ENCODE assay signal across 20 cellular contexts in the genomic region with DNA sequence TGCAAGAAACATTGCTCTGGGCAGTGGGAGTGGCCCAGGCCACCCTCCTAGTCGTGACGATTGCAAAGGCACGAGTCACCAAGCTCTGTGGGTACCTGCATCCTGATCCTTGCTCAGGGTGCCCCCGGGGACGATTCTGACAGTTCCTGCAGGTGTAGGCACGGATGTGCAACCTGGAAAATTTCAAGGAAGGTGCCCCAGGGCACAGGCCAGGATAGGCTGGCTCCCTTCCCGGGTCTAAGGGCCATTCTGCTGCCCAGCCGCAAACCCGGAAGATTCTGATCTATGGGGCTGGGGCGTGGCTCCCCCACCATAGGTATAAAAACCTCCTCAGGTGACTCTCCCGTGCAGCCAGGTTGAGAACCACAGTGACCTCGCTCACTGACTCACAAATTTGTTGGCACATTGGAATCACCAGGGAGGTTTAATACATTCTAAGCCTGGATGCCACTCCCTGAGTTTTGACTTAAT.
DNase-seq lines count a peak whose midpoint lies in the region; ATAC-seq and TF ChIP-seq lines count a peak whose summit lies in the region.
"Had no signal": no experiment of that assay in that cellular context is flagged by ENCODE, and none has a peak within 500 bp of the region (broad histone marks: within the 10 kb centered on the region; RNA-seq: fewer than 3 reads in every experiment).

No MANE protein-coding gene starts in this region.

- H3K9ac ChIP-seq in trophoblast cell (ENCODE audit: low read length): no peak overlapping the region

- H3K23ac ChIP-seq in trophoblast cell (ENCODE audit: low read length): no peak overlapping the region

- BruUV-seq in Calu3 (replicated peaks; lab: Mats Ljungman, UMichigan): no TSS peak

- no peak overlapping the region for H2AK5ac ChIP-seq in trophoblast cell (ENCODE audit: low read length)

- H3K79me2 ChIP-seq in trophoblast cell (ENCODE audit: control insufficient read depth, insufficient read depth, low read length, poor library complexity): no peaks in the 10 kb centered on the region

- no peak overlapping the region for H3K4me3 Mint-ChIP-seq in Calu3 (ENCODE audit: low read depth, unreplicated experiment)
- no peak overlapping the region for H3K4me3 Mint-ChIP-seq in CD4-positive, alpha-beta memory T cell
- no peak overlapping the region for H3K4me3 Mint-ChIP-seq in activated naive CD8-positive, alpha-beta T cell treated with anti-CD3 and anti-CD28 coated beads for 36 hours
- H3K4me3 Mint-ChIP-seq: activated B cell treated with CpG ODN at 0.5 μM for 24 hours; activated naive CD8-positive, alpha-beta T cell treated with anti-CD3 and anti-CD28 coated beads, Interleukin-2, amount 50 U/mL, for 24 hours; activated T-helper 1 cell treated with anti-CD3 and anti-CD28 coated beads, Interleukin-12 subunit alpha, Interleukin-12 subunit beta, Interleukin-2, Interleukin-4 antibody, amounts not matched to agents 30 ng/mL and 10 ng/mL and 1 ng/mL, durations not matched to agents 14 hours and 24 hours and 36 hours; IgD-negative memory B cell; stimulated activated naive B cell treated with anti-CD40 and anti-IgM and Interleukin-4, amounts not matched to agents 10 μg/mL and 1 μg/mL and 100 μg/mL, for 72 hours had no signal

- no peaks in the 10 kb centered on the region for H3K9me3 Mint-ChIP-seq in Calu3 (ENCODE audit: low read depth, unreplicated experiment)
- no peaks in the 10 kb centered on the region for H3K9me3 Mint-ChIP-seq in CD4-positive, alpha-beta memory T cell
- H3K9me3 Mint-ChIP-seq in activated naive CD8-positive, alpha-beta T cell treated with anti-CD3 and anti-CD28 coated beads for 36 hours: no peaks in the 10 kb centered on the region
- H3K9me3 Mint-ChIP-seq: activated B cell treated with CpG ODN at 0.5 μM for 24 hours; activated naive CD8-positive, alpha-beta T cell treated with anti-CD3 and anti-CD28 coated beads, Interleukin-2, amount 50 U/mL, for 24 hours; activated T-helper 1 cell treated with anti-CD3 and anti-CD28 coated beads, Interleukin-12 subunit alpha, Interleukin-12 subunit beta, Interleukin-2, Interleukin-4 antibody, amounts not matched to agents 30 ng/mL and 10 ng/mL and 1 ng/mL, durations not matched to agents 14 hours and 24 hours and 36 hours; IgD-negative memory B cell; stimulated activated naive B cell treated with anti-CD40 and anti-IgM and Interleukin-4, amounts not matched to agents 10 μg/mL and 1 μg/mL and 100 μg/mL, for 72 hours had no signal

- peak overlapping the region; percentile 79 for H3K27ac Mint-ChIP-seq in Calu3 (ENCODE audit: unreplicated experiment)
- H3K27ac Mint-ChIP-seq in CD4-positive, alpha-beta memory T cell: no peak overlapping the region
- no peak overlapping the region for H3K27ac Mint-ChIP-seq in activated naive CD8-positive, alpha-beta T cell treated with anti-CD3 and anti-CD28 coated beads for 36 hours
- H3K27ac Mint-ChIP-seq: activated B cell treated with CpG ODN at 0.5 μM for 24 hours; activated naive CD8-positive, alpha-beta T cell treated with anti-CD3 and anti-CD28 coated beads, Interleukin-2, amount 50 U/mL, for 24 hours; activated T-helper 1 cell treated with anti-CD3 and anti-CD28 coated beads, Interleukin-12 subunit alpha, Interleukin-12 subunit beta, Interleukin-2, Interleukin-4 antibody, amounts not matched to agents 30 ng/mL and 10 ng/mL and 1 ng/mL, durations not matched to agents 14 hours and 24 hours and 36 hours; IgD-negative memory B cell; stimulated activated naive B cell treated with anti-CD40 and anti-IgM and Interleukin-4, amounts not matched to agents 10 μg/mL and 1 μg/mL and 100 μg/mL, for 72 hours had no signal

- intact Hi-C loops in Calu3 (cut with micrococcal nuclease; ENCODE audit: unreplicated experiment): loop anchor here (2.0 to 5.0 kb wide), 3 partner anchors 34 to 486 kb away; no protein-coding TSS in a partner anchor
- intact Hi-C loops in CD4-positive, alpha-beta memory T cell (cut with micrococcal nuclease): no loop called here

- ATAC-seq in esophagus mucosa (peak; percentile 92), HG03469 (IDR thresholded peaks at IDR 0.05; ENCODE audit: unreplicated experiment) (no peak)
- ATAC-seq: stimulated activated naive B cell treated with anti-CD40 and anti-IgM and Interleukin-4, amounts not matched to agents 10 μg/mL and 1 μg/mL and 100 μg/mL, for 72 hours had no signal

- H3K36me3 ChIP-seq in trophoblast cell (ENCODE audit: control insufficient read depth in 1 of 2, insufficient read depth in 2 of 2, low read length in 2 of 2): no peaks in the 10 kb centered on the region
- H3K36me3 ChIP-seq in CD4-positive, alpha-beta memory T cell (ENCODE audit: insufficient read depth, low read length): no peaks in the 10 kb centered on the region

- no peak overlapping the region for H4K12ac ChIP-seq in trophoblast cell (ENCODE audit: low read depth, low read length)

- H3K4me2 ChIP-seq in trophoblast cell (ENCODE audit: low read length): no peak overlapping the region

- CTCF ChIA-PET in Calu3 (lab: Charles Lee): interaction anchor here (1.7 kb wide), 1 partner anchor 46 kb away, joined by 5 read pairs; no protein-coding TSS in a partner anchor
- CTCF ChIA-PET in CD4-positive, alpha-beta memory T cell (lab: Charles Lee; ENCODE audit: partially characterized antibody): no interaction called here

- H3K27ac ChIP-seq in trophoblast cell (ENCODE audit: low read depth, low read length): no peak overlapping the region
- no peak overlapping the region for H3K27ac ChIP-seq in CD4-positive, alpha-beta memory T cell (ENCODE audit: low read depth, low read length)

- no peak overlapping the region for H2BK120ac ChIP-seq in trophoblast cell (ENCODE audit: insufficient read depth, low read length, poor library complexity)

- no peaks in the 10 kb centered on the region for H3K27me3 Mint-ChIP-seq in Calu3 (ENCODE audit: unreplicated experiment)
- peaks cover 1 to 3% of the 10 kb centered on the region in 2 donors for H3K27me3 Mint-ChIP-seq in CD4-positive, alpha-beta memory T cell
- H3K27me3 Mint-ChIP-seq in activated naive CD8-positive, alpha-beta T cell treated with anti-CD3 and anti-CD28 coated beads for 36 hours: peaks cover 6% of the 10 kb centered on the region

- peak; percentile 86 for DNase-seq in Calu3
- DNase-seq in NCI-H69 (lab: John Stamatoyannopoulos, UW): peak; percentile 11
- peak; percentile 99 to 100 for DNase-seq in trophoblast cell
- DNase-seq in CD4-positive, alpha-beta memory T cell: no peak
- DNase-seq in stimulated activated CD4-positive, alpha-beta T cell treated with anti-CD3 and anti-CD28 coated beads, Interleukin-2, amount 100 ng/mL, for 24 hours: no peak
- no peak for DNase-seq in activated naive CD8-positive, alpha-beta T cell treated with anti-CD3 and anti-CD28 coated beads for 36 hours
- DNase-seq: activated B cell treated with CpG ODN at 0.5 μM for 24 hours; activated naive CD8-positive, alpha-beta T cell treated with anti-CD3 and anti-CD28 coated beads, Interleukin-2, amount 50 U/mL, for 24 hours; caudate nucleus; effector CD4-positive, alpha-beta T cell; hypothalamus; NCI-H1105; NCI-H2227 treated with DMSO at 0.1 percent for 48 hours; SHP77; stimulated activated naive B cell treated with anti-CD40 and anti-IgM and Interleukin-4, amounts not matched to agents 10 μg/mL and 1 μg/mL and 100 μg/mL, for 72 hours had no signal

- peaks cover 6% of the 10 kb centered on the region for H3K9me3 ChIP-seq in trophoblast cell (ENCODE audit: insufficient read depth, low read depth, low read length)
- H3K9me3 ChIP-seq in CD4-positive, alpha-beta memory T cell (ENCODE audit: control insufficient read depth in 1 of 2, low read length in 2 of 2): no peaks in the 10 kb centered on the region

- H2AFZ ChIP-seq in trophoblast cell (ENCODE audit: insufficient read depth, low read length, poor library complexity): no peak overlapping the region

- H3K36me3 Mint-ChIP-seq in Calu3 (ENCODE audit: insufficient read depth, unreplicated experiment): peaks cover 5% of the 10 kb centered on the region
- H3K36me3 Mint-ChIP-seq in CD4-positive, alpha-beta memory T cell: no peaks in the 10 kb centered on the region
- no peaks in the 10 kb centered on the region for H3K36me3 Mint-ChIP-seq in activated naive CD8-positive, alpha-beta T cell treated with anti-CD3 and anti-CD28 coated beads for 36 hours
- H3K36me3 Mint-ChIP-seq: IgD-negative memory B cell; stimulated activated naive B cell treated with anti-CD40 and anti-IgM and Interleukin-4, amounts not matched to agents 10 μg/mL and 1 μg/mL and 100 μg/mL, for 72 hours had no signal

- no peak overlapping the region for H3K4me3 ChIP-seq in trophoblast cell (ENCODE audit: low read depth, low read length)
- H3K4me3 ChIP-seq in CD4-positive, alpha-beta memory T cell (ENCODE audit: low read length in 2 of 2): no peak overlapping the region
- H3K4me3 ChIP-seq: smooth muscle cell had no signal

- TF ChIP-seq CTCF in Calu3 (IDR thresholded peaks at IDR 0.05; ENCODE audit: unreplicated experiment): no peak

- no peak overlapping the region for H2BK5ac ChIP-seq in trophoblast cell (ENCODE audit: low read depth, low read length, poor library complexity)

- H4K8ac ChIP-seq in trophoblast cell (ENCODE audit: low read depth, low read length): no peak overlapping the region

- H3K79me1 ChIP-seq in trophoblast cell (ENCODE audit: low read length): peaks cover 2% of the 10 kb centered on the region

- H3K18ac ChIP-seq in trophoblast cell (ENCODE audit: low read length): no peak overlapping the region

- no peak overlapping the region for H4K91ac ChIP-seq in trophoblast cell (ENCODE audit: low read depth, low read length)

- peaks cover 23% of the 10 kb centered on the region for H3K4me1 Mint-ChIP-seq in Calu3 (ENCODE audit: low read depth, unreplicated experiment)
- no peaks in the 10 kb centered on the region for H3K4me1 Mint-ChIP-seq in CD4-positive, alpha-beta memory T cell
- no peaks in the 10 kb centered on the region for H3K4me1 Mint-ChIP-seq in activated naive CD8-positive, alpha-beta T cell treated with anti-CD3 and anti-CD28 coated beads for 36 hours
- H3K4me1 Mint-ChIP-seq: activated B cell treated with CpG ODN at 0.5 μM for 24 hours had no signal

- H2BK12ac ChIP-seq in trophoblast cell (ENCODE audit: low read length): no peak overlapping the region

- WGBS in trophoblast cell (ENCODE audit: extremely low coverage, insufficient coverage, insufficient read length): no CpG with 5 or more reads among the region's 12 CpGs

- peaks cover 4 to 8% of the 10 kb centered on the region in 2 experiments for H3K4me1 ChIP-seq in trophoblast cell (ENCODE audit: control insufficient read depth in 1 of 2, insufficient read depth in 2 of 2, low read length in 2 of 2)
- no peaks in the 10 kb centered on the region for H3K4me1 ChIP-seq in CD4-positive, alpha-beta memory T cell (ENCODE audit: insufficient read depth, low read length)

- no peak overlapping the region for H3K14ac ChIP-seq in trophoblast cell (ENCODE audit: low read length)

- H3K27me3 ChIP-seq in trophoblast cell (ENCODE audit: insufficient read depth, low read length): peaks cover 3% of the 10 kb centered on the region
- H3K27me3 ChIP-seq in CD4-positive, alpha-beta memory T cell (ENCODE audit: insufficient read depth, low read length): no peaks in the 10 kb centered on the region

- no peak overlapping the region for H3K4ac ChIP-seq in trophoblast cell (ENCODE audit: low read depth, low read length)

- POLR2A ChIA-PET in CD4-positive, alpha-beta memory T cell (lab: Charles Lee; ENCODE audit: partially characterized antibody): no interaction called here

Comparison
In these comparisons a context has a peak if more than half of its experiments do, and no peak if none do; other contexts are left out.
1. DNase-seq: peak in Calu3 (single experiment), NCI-H69 (single experiment) and trophoblast cell (2 of 2); none in CD4-positive, alpha-beta memory T cell (0 of 5), stimulated activated CD4-positive, alpha-beta T cell treated with anti-CD3 and anti-CD28 coated beads, Interleukin-2, amount 100 ng/mL, for 24 hours (0 of 2) and activated naive CD8-positive, alpha-beta T cell treated with anti-CD3 and anti-CD28 coated beads for 36 hours (single experiment).